Comparison of ENCODE assay signal across 1 cellular context in genomic region chr10:5147255-5147980, GRCh38.
TF ChIP-seq lines count a peak whose summit lies in the region.

No MANE protein-coding gene starts in this region.

TF ChIP-seq in liver, 16 proteins besides CTCF, POLR2A, EP300 and RAD21 (continued from another document):
- no peak for TF ChIP-seq REST (IDR thresholded peaks at IDR 0.05)
- TF ChIP-seq JUND (IDR thresholded peaks at IDR 0.05): peak; percentile 90 to 92
- TF ChIP-seq HNF4A (conservative IDR thresholded peaks at IDR 0.05): peak; percentile 96 to 97
- TF ChIP-seq TAF1 (conservative IDR thresholded peaks at IDR 0.05): no peak
- TF ChIP-seq FOXA2 (IDR thresholded peaks at IDR 0.05): peak; percentile 87
- peak; percentile 94 for TF ChIP-seq HNF4G (IDR thresholded peaks at IDR 0.05)
- peak; percentile 68 for TF ChIP-seq ATF3 (IDR thresholded peaks at IDR 0.05)
- TF ChIP-seq YY1 (IDR thresholded peaks at IDR 0.05): peak; percentile 86
